In genomic region chr22:42367980-42368378, GRCh38 we compare ENCODE assay signal across 9 cellular contexts.
A peak's percentile ranks its signal among the peaks of the same experiment; 100 is the strongest.
DNase-seq lines count a peak whose midpoint lies in the region; ATAC-seq, FAIRE-seq and TF ChIP-seq lines count a peak whose summit lies in the region.
"Had no signal": no experiment of that assay in that cellular context is flagged by ENCODE, and none has a peak within 500 bp of the region (broad histone marks: within the 10 kb centered on the region; RNA-seq: fewer than 3 reads in every experiment).

No MANE protein-coding gene starts in this region.

- POLR2A ChIA-PET in A549 (lab: Yijun Ruan, JAX), result no interaction called here

- no peak for TF ChIP-seq RAD21 in A549 (conservative IDR thresholded peaks at IDR 0.05 in 1 of 2, IDR thresholded peaks at IDR 0.05 in 1 of 2)

- FAIRE-seq in A549 (lab: Jason Lieb, UNC), result no peak

- H3K9me3 ChIP-seq in A549, result no peaks in the 10 kb centered on the region
- H3K9me3 ChIP-seq in breast epithelium, result no peaks in the 10 kb centered on the region

- H3K36me3 ChIP-seq in H7 (replicated peaks; ENCODE audit: control insufficient read depth, insufficient read depth, low read length), result no peaks in the 10 kb centered on the region
- H3K36me3 ChIP-seq in breast epithelium, result no peaks in the 10 kb centered on the region

- peak overlapping the region; percentile 73 for H3K4me2 ChIP-seq in A549

- H3K27ac Mint-ChIP-seq in mesothelial cell of epicardium, result no peak overlapping the region
- H3K27ac Mint-ChIP-seq: T-helper 1 cell treated with Interleukin-12 subunit alpha and Interleukin-12 subunit beta and Interleukin-4 antibody, amounts not matched to agents 30 μg/mL and 1 μg/mL, for 36 hours had no signal

- CTCF ChIA-PET in A549 (lab: Yijun Ruan, JAX), result no interaction called here

- 65% methylated on average over 10 of the region's 11 CpGs for WGBS in A549 (ENCODE audit: missing lambda C conversion rate)

- no peak for ATAC-seq in A549

- H3K27me3 ChIP-seq in H7 (ENCODE audit: control insufficient read depth, insufficient read depth, low read length) (peaks cover 21% of the 10 kb centered on the region), breast epithelium (no peaks in the 10 kb centered on the region)

- H3K36me3 Mint-ChIP-seq in mesothelial cell of epicardium, result no peaks in the 10 kb centered on the region

- TF ChIP-seq POLR2A in A549 (IDR thresholded peaks at IDR 0.05; ENCODE audit: low read length), result no peak
- TF ChIP-seq POLR2A in breast epithelium (IDR thresholded peaks at IDR 0.05), result no peak
- no peak for TF ChIP-seq POLR2A in erythroblast (IDR thresholded peaks at IDR 0.05; ENCODE audit: low read length)

- TF ChIP-seq CTCF in A549 (IDR thresholded peaks at IDR 0.05), result no peak
- TF ChIP-seq CTCF in breast epithelium (IDR thresholded peaks at IDR 0.05), result no peak
- TF ChIP-seq CTCF in mesothelial cell of epicardium (IDR thresholded peaks at IDR 0.05; ENCODE audit: unreplicated experiment), result no peak

- intact Hi-C loops in breast epithelium (cut with DNase I; ENCODE audit: low total_unique reads), result no loop called here

- TF ChIP-seq EP300 in A549 (IDR thresholded peaks at IDR 0.05), result no peak

- H3K27ac ChIP-seq in A549 (no peak overlapping the region), breast epithelium (peak overlapping the region; percentile 81 to 82)

- H3K4me1 ChIP-seq in A549 (0 out of 3 replicates have a peak, but pooled peaks cover 5% of the 10 kb centered on the region), breast epithelium (peaks cover 14% of the 10 kb centered on the region in 2 donors)

- H3K4me3 ChIP-seq in A549, result peak overlapping the region; percentile 47; the same call in 2 of the 3 replicates
- peak overlapping the region; percentile 82 for H3K4me3 ChIP-seq in H7 (ENCODE audit: insufficient read depth, low read depth, low read length)
- peak overlapping the region; percentile 62 to 81 (median 73) for H3K4me3 ChIP-seq in breast epithelium

- H3K4me1 Mint-ChIP-seq in mesothelial cell of epicardium, result peaks cover 44% of the 10 kb centered on the region

- peaks cover 47% of the 10 kb centered on the region for H3K27me3 Mint-ChIP-seq in mesothelial cell of epicardium (ENCODE audit: low read depth)

- no peaks in the 10 kb centered on the region for H3K9me3 Mint-ChIP-seq in mesothelial cell of epicardium
- H3K9me3 Mint-ChIP-seq: T-helper 1 cell treated with Interleukin-12 subunit alpha and Interleukin-12 subunit beta and Interleukin-4 antibody, amounts not matched to agents 30 μg/mL and 1 μg/mL, for 36 hours had no signal

- H3K4me3 Mint-ChIP-seq in mesothelial cell of epicardium, result peak overlapping the region; percentile 73

- no peak for DNase-seq in A549 (ENCODE audit: low read depth in 1 of 2, low spot score in 1 of 2)
- DNase-seq in H7, result no peak
- DNase-seq in breast epithelium (ENCODE audit: low spot score in 2 of 2), result no peak
- no peak for DNase-seq in mesothelial cell of epicardium (ENCODE audit: low spot score in 2 of 2, unreplicated experiment in 2 of 2)
- DNase-seq in erythroblast (lab: John Stamatoyannopoulos, UW), result no peak
- DNase-seq in activated gamma-delta T cell treated with Interleukin-2 at 50 U/mL for 16 hours, result no peak
- DNase-seq in SW480 (ENCODE audit: low spot score), result no peak
- no peak for DNase-seq in NCI-H446 (lab: John Stamatoyannopoulos, UW)

TF ChIP-seq in A549, 52 proteins besides CTCF, POLR2A, EP300 and RAD21:
- no peak for TF ChIP-seq HDAC2 (IDR thresholded peaks at IDR 0.05)
- TF ChIP-seq HOXB13 (CRISPR knock-in tag; IDR thresholded peaks at IDR 0.05; ENCODE audit: low read depth), result no peak
- TF ChIP-seq ELK1 (IDR thresholded peaks at IDR 0.05; ENCODE audit: low read depth, low read length), result no peak
- TF ChIP-seq MYC (IDR thresholded peaks at IDR 0.05; ENCODE audit: borderline replicate concordance, low read length), result no peak
- no peak for TF ChIP-seq PHF8 (IDR thresholded peaks at IDR 0.05; ENCODE audit: borderline replicate concordance, low read depth)
- TF ChIP-seq KDM5A (IDR thresholded peaks at IDR 0.05), result no peak
- TF ChIP-seq BHLHE40 (IDR thresholded peaks at IDR 0.05; ENCODE audit: low read depth, low read length), result no peak
- TF ChIP-seq MAX (IDR thresholded peaks at IDR 0.05), result no peak
- TF ChIP-seq REST (IDR thresholded peaks at IDR 0.05), result no peak

Comparison
In these comparisons a context has a peak if more than half of its experiments do, and no peak if none do; other contexts are left out.
1. H3K27ac ChIP-seq: peak in breast epithelium (2 of 2); none in A549 (0 of 2).
2. Peak in every context shown above with its lines, with median percentiles within 50 percentile points of each other: H3K4me3 ChIP-seq.